1 cellular context compared by ENCODE assay signal in genomic region chr16:3020604-3021448, GRCh38.
TF ChIP-seq lines count a peak whose summit lies in the region.

No MANE protein-coding gene starts in this region.

TF ChIP-seq in HepG2, 621 proteins besides CTCF, POLR2A, EP300 and RAD21 (continued from another document and continues in another):
- TF ChIP-seq ZHX2 (IDR thresholded peaks at IDR 0.05; ENCODE audit: low read depth) (peak; percentile 48; the same call in 1 of the 2 replicates), ZHX2 (CRISPR knock-in tag; IDR thresholded peaks at IDR 0.05; ENCODE audit: borderline replicate concordance) (0 out of 2 replicates have a peak, but pooled peaks have one; percentile 65), E2F1 (CRISPR knock-in tag; IDR thresholded peaks at IDR 0.05) (0 out of 2 replicates have a peak, but pooled peaks have one; percentile 20), ZNF619 (CRISPR knock-in tag; IDR thresholded peaks at IDR 0.05) (peak; percentile 3; the same call in 1 of the 2 replicates), STAG1 (CRISPR knock-in tag; IDR thresholded peaks at IDR 0.05) (no peak), SALL2 (CRISPR knock-in tag; IDR thresholded peaks at IDR 0.05) (peak; percentile 56; the same call in 1 of the 2 replicates), CHD2 (IDR thresholded peaks at IDR 0.05; ENCODE audit: low read depth, low read length) (no peak), ZMAT5 (CRISPR knock-in tag; IDR thresholded peaks at IDR 0.05; ENCODE audit: borderline replicate concordance, low read depth) (no peak), GATAD2A (CRISPR knock-in tag; IDR thresholded peaks at IDR 0.05) (peak; percentile 71), ZFP62 (CRISPR knock-in tag; IDR thresholded peaks at IDR 0.05) (no peak), RXRB (CRISPR knock-in tag; IDR thresholded peaks at IDR 0.05; ENCODE audit: borderline replicate concordance) (peak; percentile 82), FUBP1 (CRISPR knock-in tag; IDR thresholded peaks at IDR 0.05; ENCODE audit: borderline replicate concordance) (no peak), BATF2 (CRISPR knock-in tag; IDR thresholded peaks at IDR 0.05) (no peak), PAWR (CRISPR knock-in tag; IDR thresholded peaks at IDR 0.05; ENCODE audit: borderline replicate concordance) (no peak), CEBPB (IDR thresholded peaks at IDR 0.05; ENCODE audit: borderline replicate concordance, low read depth, low read length) (no peak), ZNF720 (CRISPR knock-in tag; IDR thresholded peaks at IDR 0.05) (no peak), ZNF354B (CRISPR knock-in tag; IDR thresholded peaks at IDR 0.05) (no peak), FOXM1 (CRISPR knock-in tag; IDR thresholded peaks at IDR 0.05) (no peak), MTA1 (CRISPR knock-in tag; IDR thresholded peaks at IDR 0.05; ENCODE audit: borderline replicate concordance) (peak; percentile 86; the same call in 1 of the 2 replicates), SRY (CRISPR knock-in tag; IDR thresholded peaks at IDR 0.05) (no peak; the same call in 1 of the 2 replicates), CBX2 (IDR thresholded peaks at IDR 0.05; ENCODE audit: low read depth, low read length) (no peak), CBX2 (CRISPR knock-in tag; IDR thresholded peaks at IDR 0.05; ENCODE audit: low read depth) (no peak), TARDBP (CRISPR knock-in tag; IDR thresholded peaks at IDR 0.05) (peak; percentile 59; the same call in 1 of the 2 replicates), ZNF576 (CRISPR knock-in tag; IDR thresholded peaks at IDR 0.05) (no peak), ELF1 (CRISPR knock-in tag; IDR thresholded peaks at IDR 0.05) (no peak), ZNF17 (CRISPR knock-in tag; IDR thresholded peaks at IDR 0.05) (0 out of 2 replicates have a peak, but pooled peaks have one; percentile 45), ZNF839 (CRISPR knock-in tag; IDR thresholded peaks at IDR 0.05; ENCODE audit: borderline replicate concordance) (0 out of 2 replicates have a peak, but pooled peaks have one; percentile 21), USF2 (IDR thresholded peaks at IDR 0.05; ENCODE audit: low read depth, low read length) (no peak), USF2 (CRISPR knock-in tag; IDR thresholded peaks at IDR 0.05; ENCODE audit: borderline replicate concordance) (no peak), ZNF407 (CRISPR knock-in tag; IDR thresholded peaks at IDR 0.05; ENCODE audit: not compliant biosample characterization) (no peak), GLI4 (CRISPR knock-in tag; IDR thresholded peaks at IDR 0.05; ENCODE audit: borderline replicate concordance) (no peak; the same call in 1 of the 2 replicates), IKZF4 (CRISPR knock-in tag; IDR thresholded peaks at IDR 0.05; ENCODE audit: borderline replicate concordance, low read depth, not compliant biosample characterization) (peak; percentile 8), ZNF296 (CRISPR knock-in tag; conservative IDR thresholded peaks at IDR 0.05) (no peak), THRA (CRISPR knock-in tag; IDR thresholded peaks at IDR 0.05; ENCODE audit: borderline replicate concordance) (peak; percentile 84), RARA (CRISPR knock-in tag; IDR thresholded peaks at IDR 0.05) (peak; percentile 84), ZNF614 (CRISPR knock-in tag; IDR thresholded peaks at IDR 0.05; ENCODE audit: borderline replicate concordance) (no peak), NFIC (IDR thresholded peaks at IDR 0.05; ENCODE audit: low read length) (peak; percentile 62; the same call in 1 of the 2 replicates), RAD51 (IDR thresholded peaks at IDR 0.05; ENCODE audit: borderline replicate concordance) (no peak), ISL2 (CRISPR knock-in tag; IDR thresholded peaks at IDR 0.05) (peak; percentile 71)
